Comparison of ENCODE assay signal across 8 cellular contexts in genomic region chr1:210328032-210328745, GRCh38. TPM values are rescaled to one million over a fixed set of nuclear protein-coding genes. Genes with fewer than 3 reads are reported as not detected.
DNase-seq lines count a peak whose midpoint lies in the region; ATAC-seq and TF ChIP-seq lines count a peak whose summit lies in the region.

No MANE protein-coding gene starts in this region.

- H3K27ac Mint-ChIP-seq in activated CD4-positive, alpha-beta memory T cell treated with anti-CD3 and anti-CD28 coated beads, Interleukin-2, amount 10 ng/mL, durations not matched to agents 7 days and 5 days, result peak overlapping the region; percentile 72

- no peak for ATAC-seq in GM18505 (IDR thresholded peaks at IDR 0.05; ENCODE audit: unreplicated experiment)

- DNase-seq in activated CD4-positive, alpha-beta T cell treated with anti-CD3 and anti-CD28 coated beads for 1 hour, result peak; percentile 9
- no peak for DNase-seq in activated CD4-positive, alpha-beta T cell treated with anti-CD3 and anti-CD28 coated beads for 4 hours
- DNase-seq in activated CD4-positive, alpha-beta memory T cell treated with anti-CD3 and anti-CD28 coated beads, Interleukin-2, amount 10 ng/mL, durations not matched to agents 7 days and 5 days, result no peak
- DNase-seq in left ventricle myocardium inferior (no peak), skeletal muscle cell (ENCODE audit: low read depth) (no peak), NCI-H2081 (lab: John Stamatoyannopoulos, UW) (no peak), SIG-M5 treated with dmso at 0.1 percent for 504 hours (lab: John Stamatoyannopoulos, UW; ENCODE audit: unreplicated experiment) (no peak)

- TF ChIP-seq CTCF in left ventricle myocardium inferior (IDR thresholded peaks at IDR 0.05; ENCODE audit: borderline replicate concordance), result no peak

- no peaks in the 10 kb centered on the region for H3K27me3 ChIP-seq in left ventricle myocardium inferior (ENCODE audit: low read depth)

- H3K4me3 Mint-ChIP-seq in activated CD4-positive, alpha-beta memory T cell treated with anti-CD3 and anti-CD28 coated beads, Interleukin-2, amount 10 ng/mL, durations not matched to agents 7 days and 5 days, result peak overlapping the region; percentile 93

- peaks cover 43% of the 10 kb centered on the region for H3K4me1 ChIP-seq in left ventricle myocardium inferior

- H3K36me3 Mint-ChIP-seq in activated CD4-positive, alpha-beta memory T cell treated with anti-CD3 and anti-CD28 coated beads, Interleukin-2, amount 10 ng/mL, durations not matched to agents 7 days and 5 days (ENCODE audit: low read depth), result peaks cover 3% of the 10 kb centered on the region

- H3K27me3 Mint-ChIP-seq in activated CD4-positive, alpha-beta memory T cell treated with anti-CD3 and anti-CD28 coated beads, Interleukin-2, amount 10 ng/mL, durations not matched to agents 7 days and 5 days, result peaks cover 28% of the 10 kb centered on the region

- H3K9me3 Mint-ChIP-seq in activated CD4-positive, alpha-beta memory T cell treated with anti-CD3 and anti-CD28 coated beads, Interleukin-2, amount 10 ng/mL, durations not matched to agents 7 days and 5 days, result peaks cover 4% of the 10 kb centered on the region

- H3K4me3 ChIP-seq in left ventricle myocardium inferior, result peak overlapping the region; percentile 75
- peak overlapping the region; percentile 61 for H3K4me3 ChIP-seq in skeletal muscle cell (ENCODE audit: low read depth, low read length)

- CTCF ChIA-PET in activated CD4-positive, alpha-beta memory T cell treated with anti-CD3 and anti-CD28 coated beads, Interleukin-2, amount 10 ng/mL, durations not matched to agents 7 days and 5 days (lab: Charles Lee), result interaction anchor here (1.9 kb wide), 1 partner anchor 46 kb away, joined by 6 read pairs; no protein-coding TSS in a partner anchor

- TF ChIP-seq POLR2A in GM18505 (IDR thresholded peaks at IDR 0.05; ENCODE audit: borderline replicate concordance, extremely low read depth, insufficient read depth, insufficient read length), result no peak

- H3K4me1 Mint-ChIP-seq in activated CD4-positive, alpha-beta memory T cell treated with anti-CD3 and anti-CD28 coated beads, Interleukin-2, amount 10 ng/mL, durations not matched to agents 7 days and 5 days, result peaks cover 36% of the 10 kb centered on the region

- POLR2A ChIA-PET in activated CD4-positive, alpha-beta memory T cell treated with anti-CD3 and anti-CD28 coated beads, Interleukin-2, amount 10 ng/mL, durations not matched to agents 7 days and 5 days (lab: Charles Lee), result interaction anchor here (1.4 to 8.0 kb wide), 3 partner anchors 8 to 45 kb away, joined by 3 to 99 read pairs (median 13); no protein-coding TSS in a partner anchor

- intact Hi-C loops in left ventricle myocardium inferior (cut with micrococcal nuclease), result no loop called here

- peaks cover 26% of the 10 kb centered on the region for H3K9me3 ChIP-seq in left ventricle myocardium inferior (replicated peaks)

- no peaks in the 10 kb centered on the region for H3K36me3 ChIP-seq in left ventricle myocardium inferior

- H3K27ac ChIP-seq in left ventricle myocardium inferior (replicated peaks), result peak overlapping the region; percentile 96

RNA-seq across cellular contexts. Expression of gene HHAT, which starts 0.5 kb away (rescaled TPM):
- 1 to 10 TPM in 1 of 2 experiments, under 1 TPM in 1; 0.76 to 1.3 TPM for total RNA-seq in activated CD4-positive, alpha-beta memory T cell treated with anti-CD3 and anti-CD28 coated beads, Interleukin-2, amount 10 ng/mL, durations not matched to agents 7 days and 5 days
- 2.1 TPM for total RNA-seq in left ventricle myocardium inferior
